ENCODE assay signal across 7 cellular contexts in the genomic region with DNA sequence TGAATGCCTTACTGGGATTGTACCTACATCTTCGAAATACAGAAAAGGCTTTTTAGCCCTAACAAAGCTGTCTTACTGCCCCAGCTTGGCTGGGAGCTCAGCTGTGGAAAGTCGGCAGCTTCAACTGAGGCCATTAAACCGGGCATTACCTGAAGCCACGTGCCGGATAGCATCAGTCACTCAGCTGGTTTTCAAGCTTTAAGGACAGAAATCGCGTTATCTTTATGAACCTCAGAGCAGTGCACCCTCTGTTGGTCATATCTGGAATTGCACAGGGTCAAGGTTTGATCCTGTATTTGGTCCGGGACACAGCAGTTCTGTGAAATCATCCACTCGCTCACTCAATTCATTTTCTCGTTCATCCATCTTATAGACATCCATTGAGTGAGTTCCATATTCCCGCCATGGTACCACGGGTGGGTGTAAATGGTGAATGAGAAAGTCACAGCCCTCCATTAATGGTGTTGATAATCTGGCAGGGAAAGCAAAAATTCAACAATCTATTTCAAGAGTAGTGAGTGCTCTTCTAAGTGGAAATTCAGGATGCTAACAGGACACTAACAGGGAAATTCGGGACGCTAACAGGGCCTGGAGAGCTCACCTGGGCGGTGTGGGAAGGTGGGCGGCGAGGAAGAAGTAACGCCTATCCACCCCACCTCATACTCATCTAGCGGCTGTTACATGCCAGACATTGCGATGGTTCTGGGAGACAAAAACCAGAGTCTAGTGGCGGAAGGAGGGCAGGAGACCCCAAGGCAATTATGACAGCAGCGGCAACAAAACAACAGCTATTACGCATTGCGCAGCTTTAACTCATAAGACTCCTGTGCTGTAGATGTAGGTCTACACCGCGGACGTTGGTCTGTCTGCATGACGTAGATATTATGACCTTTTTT.
DNase-seq lines count a peak whose midpoint lies in the region; ATAC-seq and TF ChIP-seq lines count a peak whose summit lies in the region.

No MANE protein-coding gene starts in this region.

- ATAC-seq in T-cell (replicated peaks in 1 of 4): no peak

- peaks cover 0 to 6% (median 2%) of the 10 kb centered on the region in 3 donors for H3K4me1 Mint-ChIP-seq in T-cell

- TF ChIP-seq CTCF in GM10248 (IDR thresholded peaks at IDR 0.05; ENCODE audit: control extremely low read depth, extremely low read depth, low read depth, missing control alignments): peak; percentile 84
- peak; percentile 81 for TF ChIP-seq CTCF in astrocyte of the spinal cord (IDR thresholded peaks at IDR 0.05; ENCODE audit: low read depth, low read length)
- TF ChIP-seq CTCF in kidney epithelial cell (IDR thresholded peaks at IDR 0.05; ENCODE audit: insufficient read depth, low read length, poor library complexity, severe bottlenecking): peak; percentile 86

- H3K27me3 ChIP-seq in kidney epithelial cell (ENCODE audit: control insufficient read depth, insufficient read depth, low read length): peaks cover 3% of the 10 kb centered on the region

- peaks cover 23 to 28% of the 10 kb centered on the region in 2 donors for H3K27me3 Mint-ChIP-seq in T-cell

- no peaks in the 10 kb centered on the region for H3K9me3 Mint-ChIP-seq in T-cell

- in situ Hi-C loops in astrocyte of the spinal cord (cut with HindIII; ENCODE audit: low sequenced_read_pairs): no loop called here

- no peak overlapping the region for H3K4me3 ChIP-seq in astrocyte of the spinal cord (ENCODE audit: low read depth, low read length)
- H3K4me3 ChIP-seq in kidney epithelial cell (ENCODE audit: low read depth, low read length): no peak overlapping the region

- no peaks in the 10 kb centered on the region for H3K36me3 Mint-ChIP-seq in T-cell

- CTCF ChIA-PET in GM10248 (lab: Yijun Ruan, JAX): interaction anchor here (0.6 to 8.5 kb wide), 53 partner anchors 9 to 501 kb away, joined by 3 to 117 read pairs (median 4); a partner anchor contains a TSS
- CTCF ChIA-PET in T-cell (lab: Charles Lee): interaction anchor here (0.6 to 2.1 kb wide), 6 partner anchors 153 to 888 kb away, joined by 3 to 6 read pairs (median 4); no protein-coding TSS in a partner anchor

- H3K36me3 ChIP-seq in kidney epithelial cell (ENCODE audit: control insufficient read depth, insufficient read depth, low read length): no peaks in the 10 kb centered on the region

- H3K4me3 Mint-ChIP-seq in T-cell: no peak overlapping the region

- no peak overlapping the region for H3K27ac Mint-ChIP-seq in T-cell

- POLR2A ChIA-PET in GM10248 (lab: Yijun Ruan, JAX) (no interaction called here), T-cell (lab: Charles Lee) (interaction anchor here in 1 of 2 donors (0.6 kb wide), 1 partner anchor 248 kb away, joined by 5 read pairs; no protein-coding TSS in a partner anchor)

- peak; percentile 77 for DNase-seq in GM10248 (ENCODE audit: extremely low spot score)
- DNase-seq in Kasumi-1 (lab: John Stamatoyannopoulos, UW): peak; percentile 35 to 56
- peak in 29 of 34 experiments; percentile 4 to 49 (median 22) for DNase-seq in T-cell
- peak; percentile 14 for DNase-seq in astrocyte of the spinal cord (ENCODE audit: low read depth, low spot score)
- no peak for DNase-seq in kidney epithelial cell (ENCODE audit: low read depth)
- peak; percentile 63 for DNase-seq in stimulated activated CD4-positive, alpha-beta T cell treated with anti-CD3 and anti-CD28 coated beads, Interleukin-4, amount 100 ng/mL, for 24 hours
- no peak for DNase-seq in occipital lobe (lab: John Stamatoyannopoulos, UW)

Comparison
In these comparisons a context has a peak if more than half of its experiments do, and no peak if none do; other contexts are left out.
1. DNase-seq: peak in GM10248 (single experiment), Kasumi-1 (2 of 2), T-cell (29 of 34), astrocyte of the spinal cord (single experiment) and stimulated activated CD4-positive, alpha-beta T cell treated with anti-CD3 and anti-CD28 coated beads, Interleukin-4, amount 100 ng/mL, for 24 hours (single experiment); none in kidney epithelial cell (single experiment) and occipital lobe (single experiment).
2. Peak in every context shown above with its lines, with median percentiles within 50 percentile points of each other: CTCF ChIP-seq.